In the genomic region with DNA sequence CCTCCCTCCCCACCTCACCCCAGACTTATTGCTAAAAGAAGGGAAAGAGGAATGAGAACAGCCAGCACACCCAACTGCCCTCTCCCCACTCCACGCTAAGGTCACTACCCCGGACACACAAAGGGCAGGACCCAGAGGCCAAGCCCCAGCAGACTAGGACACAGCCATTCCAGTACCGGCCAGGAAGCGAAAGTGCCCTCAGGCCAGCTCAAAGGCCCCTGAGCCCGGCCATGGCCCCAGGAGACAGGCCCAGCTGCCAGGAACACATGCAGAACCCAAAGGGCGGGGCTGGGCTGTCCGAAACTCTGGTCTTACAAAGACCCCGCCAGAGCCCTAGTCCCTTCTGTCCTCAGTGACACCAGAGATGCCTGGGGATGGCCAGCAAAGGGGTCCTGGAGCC, we compare ENCODE assay signal across 21 cellular contexts. TPM values are rescaled to one million over a fixed set of nuclear protein-coding genes. Genes with fewer than 3 reads are reported as not detected.
DNase-seq lines count a peak whose midpoint lies in the region; FAIRE-seq and TF ChIP-seq lines count a peak whose summit lies in the region.
"Had no signal": no experiment of that assay in that cellular context is flagged by ENCODE, and none has a peak within 500 bp of the region (broad histone marks: within the 10 kb centered on the region; RNA-seq: fewer than 3 reads in every experiment).

No MANE protein-coding gene starts in this region.

- H3K9me3 ChIP-seq in ascending aorta, result no peaks in the 10 kb centered on the region
- no peaks in the 10 kb centered on the region for H3K9me3 ChIP-seq in liver (ENCODE audit: control insufficient read depth in 4 of 4, low read length in 3 of 4)
- H3K9me3 ChIP-seq in osteoblast (ENCODE audit: low read depth, low read length), result no peaks in the 10 kb centered on the region
- no peaks in the 10 kb centered on the region for H3K9me3 ChIP-seq in small intestine (ENCODE audit: control insufficient read depth, low read depth)
- H3K9me3 ChIP-seq: adrenal gland, breast epithelium, right lobe of liver, thyroid gland had no signal

- H3K79me2 ChIP-seq in osteoblast (ENCODE audit: insufficient read depth, low read length), result no peaks in the 10 kb centered on the region
- H3K79me2 ChIP-seq: parathyroid adenoma had no signal

- FAIRE-seq in small intestine (lab: Jason Lieb, UNC), result no peak
- FAIRE-seq: endothelial cell of umbilical vein had no signal

- intact Hi-C loops in ascending aorta (cut with DNase I), result no loop called here

- H3K4me3 ChIP-seq in ascending aorta (no peak overlapping the region), liver (ENCODE audit: low read depth in 1 of 3, low read length in 3 of 3) (no peak overlapping the region), osteoblast (ENCODE audit: insufficient read depth, low read length) (no peak overlapping the region), small intestine (ENCODE audit: low read depth in 1 of 2, low read length in 2 of 2) (no peak overlapping the region)
- H3K4me3 ChIP-seq: adrenal gland, breast epithelium, right lobe of liver, thyroid gland had no signal

- TF ChIP-seq CTCF in GM10266 (IDR thresholded peaks at IDR 0.05; ENCODE audit: control insufficient read depth, insufficient read depth, low read depth, missing control alignments), result no peak
- no peak for TF ChIP-seq CTCF in ascending aorta (IDR thresholded peaks at IDR 0.05)
- TF ChIP-seq CTCF in liver (IDR thresholded peaks at IDR 0.05; ENCODE audit: low read depth, low read length, missing input control), result no peak
- TF ChIP-seq CTCF in osteoblast (IDR thresholded peaks at IDR 0.05; ENCODE audit: extremely low read depth, low read depth, low read length), result no peak

- peak; percentile 23 for DNase-seq in GM10266 (ENCODE audit: extremely low spot score)
- no peak for DNase-seq in ascending aorta (ENCODE audit: low spot score in 2 of 2)
- peak; percentile 49 for DNase-seq in osteoblast (ENCODE audit: insufficient read length, low spot score, missing footprints)
- DNase-seq in HuH-7 (ENCODE audit: low spot score), result no peak
- no peak for DNase-seq in small intestine
- no peak for DNase-seq in COLO668 (lab: John Stamatoyannopoulos, UW; ENCODE audit: unreplicated experiment)
- DNase-seq in SW480 (ENCODE audit: low spot score), result no peak
- DNase-seq: activated CD4-positive, alpha-beta T cell treated with anti-CD3 and anti-CD28 coated beads for 36 hours; activated T-cell treated with anti-CD3 and anti-CD28 coated beads, Interleukin-2, amount 50 U/mL, for 4 hours; adrenal gland; mammary epithelial cell; NCI-H1048; NCI-H187; NCI-H69; right lobe of liver; RPMI8226; thyroid gland had no signal

- H3K9ac ChIP-seq in liver (ENCODE audit: low read depth in 1 of 2, low read length in 2 of 2), result no peak overlapping the region
- H3K9ac ChIP-seq: parathyroid adenoma had no signal

- 76% methylated on average over 8 of the region's 8 CpGs for WGBS in liver
- WGBS in small intestine, 3 donors, result 78 to 92% (median 89%) methylated on average over 8 of the region's 8 CpGs

- H3K4me2 ChIP-seq in osteoblast (ENCODE audit: insufficient read depth, low read length), result no peak overlapping the region

- H3K4me1 ChIP-seq in ascending aorta, result peaks cover 4 to 30% of the 10 kb centered on the region in 2 donors
- peaks cover 3 to 8% (median 6%) of the 10 kb centered on the region in 4 donors for H3K4me1 ChIP-seq in liver (ENCODE audit: control insufficient read depth in 4 of 4, insufficient read depth in 4 of 4, low read length in 3 of 4)
- no peaks in the 10 kb centered on the region for H3K4me1 ChIP-seq in osteoblast (ENCODE audit: insufficient read depth, low read length)
- no peaks in the 10 kb centered on the region for H3K4me1 ChIP-seq in small intestine (ENCODE audit: control insufficient read depth in 2 of 2, insufficient read depth in 1 of 2, low read depth in 1 of 2, low read length in 1 of 2)
- H3K4me1 ChIP-seq: parathyroid adenoma had no signal

- H3K36me3 ChIP-seq in ascending aorta (peaks cover 22 to 23% of the 10 kb centered on the region in 2 donors), liver (ENCODE audit: control insufficient read depth in 4 of 4, insufficient read depth in 3 of 4, low read depth in 1 of 4, low read length in 3 of 4) (peaks cover 7 to 18% (median 12%) of the 10 kb centered on the region in 4 donors), osteoblast (ENCODE audit: insufficient read depth, low read length) (no peaks in the 10 kb centered on the region), small intestine (ENCODE audit: control insufficient read depth in 2 of 2, insufficient read depth in 2 of 2, low read length in 2 of 2) (peaks cover 8 to 19% of the 10 kb centered on the region in 2 donors)
- H3K36me3 ChIP-seq: breast epithelium had no signal

- TF ChIP-seq RAD21 in liver (IDR thresholded peaks at IDR 0.05), result no peak

- H3K27ac ChIP-seq in ascending aorta, result peak overlapping the region; percentile 58 to 65
- H3K27ac ChIP-seq in liver (ENCODE audit: low read depth in 1 of 2, low read length in 2 of 2), result no peak overlapping the region
- H3K27ac ChIP-seq in osteoblast (ENCODE audit: low read depth, low read length), result no peak overlapping the region
- H3K27ac ChIP-seq in small intestine (ENCODE audit: low read depth in 1 of 2, low read length in 1 of 2), result no peak overlapping the region
- H3K27ac ChIP-seq: parathyroid adenoma, right lobe of liver, thyroid gland had no signal

- H3K27me3 ChIP-seq in ascending aorta, result no peaks in the 10 kb centered on the region
- peaks cover 0 to 3% (median 0%) of the 10 kb centered on the region in 4 donors for H3K27me3 ChIP-seq in liver (ENCODE audit: control insufficient read depth in 4 of 4, insufficient read depth in 4 of 4, low read length in 3 of 4)
- H3K27me3 ChIP-seq in osteoblast (ENCODE audit: insufficient read depth, low read length), result no peaks in the 10 kb centered on the region
- no peaks in the 10 kb centered on the region for H3K27me3 ChIP-seq in small intestine (ENCODE audit: control insufficient read depth in 2 of 2, insufficient read depth in 2 of 2, low read length in 2 of 2)
- H3K27me3 ChIP-seq: adrenal gland, breast epithelium, right lobe of liver, thyroid gland had no signal

- peaks cover 7% of the 10 kb centered on the region for H4K20me1 ChIP-seq in osteoblast (ENCODE audit: insufficient read depth, low read length)

- H2AFZ ChIP-seq in osteoblast (ENCODE audit: low read length), result no peak overlapping the region
- H2AFZ ChIP-seq: parathyroid adenoma had no signal

TF ChIP-seq in liver, 16 proteins besides CTCF, POLR2A, EP300 and RAD21:
- TF ChIP-seq GABPA (IDR thresholded peaks at IDR 0.05 in 1 of 2, conservative IDR thresholded peaks at IDR 0.05 in 1 of 2), result no peak
- TF ChIP-seq, protein P1, sequence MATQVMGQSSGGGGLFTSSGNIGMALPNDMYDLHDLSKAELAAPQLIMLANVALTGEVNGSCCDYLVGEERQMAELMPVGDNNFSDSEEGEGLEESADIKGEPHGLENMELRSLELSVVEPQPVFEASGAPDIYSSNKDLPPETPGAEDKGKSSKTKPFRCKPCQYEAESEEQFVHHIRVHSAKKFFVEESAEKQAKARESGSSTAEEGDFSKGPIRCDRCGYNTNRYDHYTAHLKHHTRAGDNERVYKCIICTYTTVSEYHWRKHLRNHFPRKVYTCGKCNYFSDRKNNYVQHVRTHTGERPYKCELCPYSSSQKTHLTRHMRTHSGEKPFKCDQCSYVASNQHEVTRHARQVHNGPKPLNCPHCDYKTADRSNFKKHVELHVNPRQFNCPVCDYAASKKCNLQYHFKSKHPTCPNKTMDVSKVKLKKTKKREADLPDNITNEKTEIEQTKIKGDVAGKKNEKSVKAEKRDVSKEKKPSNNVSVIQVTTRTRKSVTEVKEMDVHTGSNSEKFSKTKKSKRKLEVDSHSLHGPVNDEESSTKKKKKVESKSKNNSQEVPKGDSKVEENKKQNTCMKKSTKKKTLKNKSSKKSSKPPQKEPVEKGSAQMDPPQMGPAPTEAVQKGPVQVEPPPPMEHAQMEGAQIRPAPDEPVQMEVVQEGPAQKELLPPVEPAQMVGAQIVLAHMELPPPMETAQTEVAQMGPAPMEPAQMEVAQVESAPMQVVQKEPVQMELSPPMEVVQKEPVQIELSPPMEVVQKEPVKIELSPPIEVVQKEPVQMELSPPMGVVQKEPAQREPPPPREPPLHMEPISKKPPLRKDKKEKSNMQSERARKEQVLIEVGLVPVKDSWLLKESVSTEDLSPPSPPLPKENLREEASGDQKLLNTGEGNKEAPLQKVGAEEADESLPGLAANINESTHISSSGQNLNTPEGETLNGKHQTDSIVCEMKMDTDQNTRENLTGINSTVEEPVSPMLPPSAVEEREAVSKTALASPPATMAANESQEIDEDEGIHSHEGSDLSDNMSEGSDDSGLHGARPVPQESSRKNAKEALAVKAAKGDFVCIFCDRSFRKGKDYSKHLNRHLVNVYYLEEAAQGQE (IDR thresholded peaks at IDR 0.05), result no peak
- TF ChIP-seq HNF4G (IDR thresholded peaks at IDR 0.05), result no peak
- no peak for TF ChIP-seq JUND (IDR thresholded peaks at IDR 0.05)
- TF ChIP-seq, protein P2, sequence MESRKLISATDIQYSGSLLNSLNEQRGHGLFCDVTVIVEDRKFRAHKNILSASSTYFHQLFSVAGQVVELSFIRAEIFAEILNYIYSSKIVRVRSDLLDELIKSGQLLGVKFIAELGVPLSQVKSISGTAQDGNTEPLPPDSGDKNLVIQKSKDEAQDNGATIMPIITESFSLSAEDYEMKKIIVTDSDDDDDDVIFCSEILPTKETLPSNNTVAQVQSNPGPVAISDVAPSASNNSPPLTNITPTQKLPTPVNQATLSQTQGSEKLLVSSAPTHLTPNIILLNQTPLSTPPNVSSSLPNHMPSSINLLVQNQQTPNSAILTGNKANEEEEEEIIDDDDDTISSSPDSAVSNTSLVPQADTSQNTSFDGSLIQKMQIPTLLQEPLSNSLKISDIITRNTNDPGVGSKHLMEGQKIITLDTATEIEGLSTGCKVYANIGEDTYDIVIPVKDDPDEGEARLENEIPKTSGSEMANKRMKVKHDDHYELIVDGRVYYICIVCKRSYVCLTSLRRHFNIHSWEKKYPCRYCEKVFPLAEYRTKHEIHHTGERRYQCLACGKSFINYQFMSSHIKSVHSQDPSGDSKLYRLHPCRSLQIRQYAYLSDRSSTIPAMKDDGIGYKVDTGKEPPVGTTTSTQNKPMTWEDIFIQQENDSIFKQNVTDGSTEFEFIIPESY (IDR thresholded peaks at IDR 0.05), result no peak
- no peak for TF ChIP-seq SP1 (IDR thresholded peaks at IDR 0.05)
- TF ChIP-seq NR2F2 (IDR thresholded peaks at IDR 0.05), result peak; percentile 77
- no peak for TF ChIP-seq EGR1 (IDR thresholded peaks at IDR 0.05; ENCODE audit: low read depth in 2 of 2)
- no peak for TF ChIP-seq FOXA2 (IDR thresholded peaks at IDR 0.05)

RNA-seq across cellular contexts. Expression of a gene that starts 5.5 kb away (rescaled TPM):
- total RNA-seq in ascending aorta, result not detected
- total RNA-seq in liver, result under 1 TPM in 1 of 2 donors, not detected in 1; 0.19 TPM
- polyA plus RNA-seq in liver, result under 1 TPM in 1 of 2 donors, not detected in 1; 0.05 TPM
- under 0.01 TPM in 2 replicates for total RNA-seq in osteoblast
- polyA plus RNA-seq in small intestine, result 1 to 10 TPM in 2 of 3 donors, not detected in 1; 1.3 to 2.1 TPM

RNA-seq across cellular contexts. Expression of a gene that starts 27.4 kb away (rescaled TPM):
- 3.1 TPM for total RNA-seq in ascending aorta
- 1 to 10 TPM; 5.4 to 7.3 TPM for total RNA-seq in liver
- polyA plus RNA-seq in liver, result 1 to 10 TPM; 3.0 to 4.1 TPM
- total RNA-seq in osteoblast, result 11.9 and 12.1 TPM in 2 replicates
- 10 to 100 TPM; 13.1 to 36.2 (median 16.5) TPM for polyA plus RNA-seq in small intestine

Comparison
In these comparisons a context has a peak if more than half of its experiments do, and no peak if none do; other contexts are left out.
1. DNase-seq: peak in GM10266 (single experiment) and osteoblast (single experiment); none in ascending aorta (0 of 2), HuH-7 (single experiment), small intestine (single experiment), COLO668 (single experiment) and SW480 (single experiment).
2. H3K27ac ChIP-seq: peak in ascending aorta (2 of 2); none in liver (0 of 2), osteoblast (single experiment) and small intestine (0 of 2).